Comparison of ENCODE assay signal across 8 cellular contexts in genomic region chr10:73774637-73775036, GRCh38. TPM values are rescaled to one million over a fixed set of nuclear protein-coding genes. Genes with fewer than 3 reads are reported as not detected.
DNase-seq lines count a peak whose midpoint lies in the region; ATAC-seq and TF ChIP-seq lines count a peak whose summit lies in the region.

No MANE protein-coding gene starts in this region.

- no peaks in the 10 kb centered on the region for H3K27me3 ChIP-seq in thoracic aorta (replicated peaks; ENCODE audit: insufficient read depth)

- H3K4me1 Mint-ChIP-seq in activated naive CD4-positive, alpha-beta T cell treated with anti-CD3 and anti-CD28 coated beads, Interleukin-2, amount 50 U/mL, for 24 hours = peaks cover 52% of the 10 kb centered on the region
- H3K4me1 Mint-ChIP-seq in T-cell = peaks cover 46 to 55% (median 52%) of the 10 kb centered on the region in 3 donors

- H3K4me3 Mint-ChIP-seq in activated naive CD4-positive, alpha-beta T cell treated with anti-CD3 and anti-CD28 coated beads, Interleukin-2, amount 50 U/mL, for 24 hours = peak overlapping the region; percentile 94
- peak overlapping the region; percentile 93 to 97 (median 94) for H3K4me3 Mint-ChIP-seq in T-cell

- peak overlapping the region; percentile 93 for H3K4me3 ChIP-seq in thoracic aorta

- H3K27ac ChIP-seq in thoracic aorta = no peak overlapping the region

- peaks cover 28% of the 10 kb centered on the region for H3K36me3 ChIP-seq in thoracic aorta

- H3K27me3 Mint-ChIP-seq in activated naive CD4-positive, alpha-beta T cell treated with anti-CD3 and anti-CD28 coated beads, Interleukin-2, amount 50 U/mL, for 24 hours = no peaks in the 10 kb centered on the region
- H3K27me3 Mint-ChIP-seq in T-cell = no peaks in the 10 kb centered on the region

- H3K27ac Mint-ChIP-seq in activated naive CD4-positive, alpha-beta T cell treated with anti-CD3 and anti-CD28 coated beads, Interleukin-2, amount 50 U/mL, for 24 hours = no peak overlapping the region
- peak overlapping the region; percentile 4 to 33 for H3K27ac Mint-ChIP-seq in T-cell

- no peak for TF ChIP-seq CTCF in thoracic aorta (IDR thresholded peaks at IDR 0.05)

- no peak for ATAC-seq in T-cell (replicated peaks in 1 of 4)
- no peak for ATAC-seq in thoracic aorta (ENCODE audit: insufficient number of reproducible peaks, low FRiP score, low read depth)
- ATAC-seq in GM19328 (IDR thresholded peaks at IDR 0.05; ENCODE audit: unreplicated experiment) = no peak

- no peak for DNase-seq in activated naive CD4-positive, alpha-beta T cell treated with Interleukin-2 at 50 U/mL for 16 hours
- peak in 13 of 34 experiments; percentile 18 to 47 (median 29) for DNase-seq in T-cell
- DNase-seq in fibroblast of peridontal ligament (ENCODE audit: extremely low read depth) = peak; percentile 53
- DNase-seq in thoracic aorta (ENCODE audit: low spot score) = no peak
- DNase-seq in NCI-H446 (lab: John Stamatoyannopoulos, UW) = no peak
- no peak for DNase-seq in medulla oblongata (ENCODE audit: extremely low spot score)

- no peaks in the 10 kb centered on the region for H3K9me3 ChIP-seq in thoracic aorta

- POLR2A ChIA-PET in T-cell (lab: Charles Lee) = no interaction called here

- H3K36me3 Mint-ChIP-seq in activated naive CD4-positive, alpha-beta T cell treated with anti-CD3 and anti-CD28 coated beads, Interleukin-2, amount 50 U/mL, for 24 hours = peaks cover 14% of the 10 kb centered on the region
- H3K36me3 Mint-ChIP-seq in T-cell = peaks cover 25% of the 10 kb centered on the region

- CTCF ChIA-PET in T-cell (lab: Charles Lee) = interaction anchor here (0.5 to 1.6 kb wide), 3 partner anchors 12 to 105 kb away, joined by 3 to 9 read pairs (median 4); no protein-coding TSS in a partner anchor

- peaks cover 28 to 38% of the 10 kb centered on the region in 2 donors for H3K4me1 ChIP-seq in thoracic aorta (ENCODE audit: control insufficient read depth in 1 of 2, low read depth in 2 of 2)

- no peaks in the 10 kb centered on the region for H3K9me3 Mint-ChIP-seq in activated naive CD4-positive, alpha-beta T cell treated with anti-CD3 and anti-CD28 coated beads, Interleukin-2, amount 50 U/mL, for 24 hours
- no peaks in the 10 kb centered on the region for H3K9me3 Mint-ChIP-seq in T-cell

RNA-seq across cellular contexts. Expression of gene CHCHD1, which starts 7.2 kb away (rescaled TPM):
- total RNA-seq in T-cell = 10 to 100 TPM in 3 of 5 donors, 1 to 10 TPM in 2; 6.3 to 17.5 (median 14.2) TPM
- total RNA-seq in thoracic aorta = 10 to 100 TPM; 20.7 to 22.6 TPM

RNA-seq across cellular contexts. Expression of gene ZSWIM8, which starts 10.8 kb away (rescaled TPM):
- total RNA-seq in T-cell = 100 to 1,000 TPM in 2 of 5 donors, 10 to 100 TPM in 3; 69.0 to 106 (median 90.8) TPM
- 100 to 1,000 TPM; 126 to 144 TPM for total RNA-seq in thoracic aorta

RNA-seq across cellular contexts. Expression of gene SEC24C, which starts 30.5 kb away (rescaled TPM):
- total RNA-seq in T-cell = 100 to 1,000 TPM in 1 of 5 donors, 10 to 100 TPM in 4; 77.7 to 107 (median 92.2) TPM
- total RNA-seq in thoracic aorta = 10 to 100 TPM; 55.7 to 80.1 TPM

RNA-seq across cellular contexts. Expression of gene NDST2, which starts 36.8 kb away (rescaled TPM):
- total RNA-seq in T-cell (100 to 1,000 TPM in 4 of 5 donors, 10 to 100 TPM in 1; 96.1 to 119 (median 110) TPM), thoracic aorta (10 to 100 TPM; 55.0 to 78.2 TPM)
